Comparison of ENCODE assay signal across 7 cellular contexts in genomic region chr6:55642366-55642765, GRCh38.
"Had no signal": no experiment of that assay in that cellular context is flagged by ENCODE, and none has a peak within 500 bp of the region (broad histone marks: within the 10 kb centered on the region; RNA-seq: fewer than 3 reads in every experiment).

No MANE protein-coding gene starts in this region.

- ATAC-seq: HepG2, K562 had no signal

- H3K27me3 Mint-ChIP-seq: IgD-negative memory B cell had no signal

- H3K4me3 Mint-ChIP-seq: IgD-negative memory B cell had no signal

- H3K4me1 Mint-ChIP-seq: IgD-negative memory B cell had no signal

- DNase-seq: IMR-90, KBM-7 had no signal

- FAIRE-seq: HepG2, HTR-8/SVneo, K562 had no signal

- H3K27ac ChIP-seq: HL-60 had no signal

- H3K27ac Mint-ChIP-seq: IgD-negative memory B cell had no signal

- H3K4me3 ChIP-seq: K562 had no signal
